10 cellular contexts compared by ENCODE assay signal in the genomic region with DNA sequence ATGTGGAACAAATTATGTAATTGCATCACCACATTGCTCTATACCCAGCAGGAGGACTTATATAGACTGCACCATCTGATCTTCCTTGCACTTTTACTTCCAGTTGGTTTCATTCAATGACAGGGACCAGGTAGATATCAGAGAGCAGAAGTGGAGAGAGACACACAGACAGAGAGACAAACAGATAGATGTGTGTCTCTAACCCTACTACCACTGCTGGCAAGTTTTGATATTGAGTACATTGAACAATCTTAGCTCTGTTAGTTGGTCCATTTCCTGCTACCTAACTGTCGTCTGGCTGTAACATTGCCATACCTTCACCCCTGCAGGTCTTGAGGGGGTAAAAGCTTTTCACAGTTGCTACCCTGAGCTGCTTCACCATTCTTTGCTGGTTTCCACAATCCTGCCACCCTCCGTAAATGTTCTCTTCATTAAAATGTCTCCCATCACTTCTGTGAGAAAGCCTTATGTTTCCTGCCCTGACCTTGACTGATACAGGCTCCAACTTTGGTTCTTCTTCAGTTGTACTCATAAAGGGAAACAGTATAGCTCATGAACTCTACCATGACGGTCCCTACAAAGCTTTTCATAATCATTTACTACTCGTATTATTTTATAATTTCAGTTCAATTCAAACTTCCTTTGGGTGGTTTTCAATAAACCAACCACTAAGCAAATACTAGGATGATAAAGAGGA.
DNase-seq lines count a peak whose midpoint lies in the region; ATAC-seq and TF ChIP-seq lines count a peak whose summit lies in the region.
"Had no signal": no experiment of that assay in that cellular context is flagged by ENCODE, and none has a peak within 500 bp of the region (broad histone marks: within the 10 kb centered on the region; RNA-seq: fewer than 3 reads in every experiment).

No MANE protein-coding gene starts in this region.

- in situ Hi-C loops in ACHN (cut with HindIII; ENCODE audit: low pct_ligation_motif_present, low pct_unique_long_range_greater_than_20kb, low sequenced_read_pairs), result no loop called here

- H3K27me3 Mint-ChIP-seq in activated CD4-positive, alpha-beta memory T cell treated with anti-CD3 and anti-CD28 coated beads, Interleukin-2, amount 10 ng/mL, durations not matched to agents 7 days and 5 days, result no peaks in the 10 kb centered on the region
- H3K27me3 Mint-ChIP-seq in natural killer cell (ENCODE audit: low read depth in 2 of 2), result no peaks in the 10 kb centered on the region

- no peak for TF ChIP-seq CTCF in natural killer cell (IDR thresholded peaks at IDR 0.05)

- CTCF ChIA-PET in activated CD4-positive, alpha-beta memory T cell treated with anti-CD3 and anti-CD28 coated beads, Interleukin-2, amount 10 ng/mL, durations not matched to agents 7 days and 5 days (lab: Charles Lee), result interaction anchor here (0.7 to 2.2 kb wide), 3 partner anchors 12 to 290 kb away, joined by 3 to 5 read pairs (median 4); no protein-coding TSS in a partner anchor

- H3K27ac Mint-ChIP-seq in activated CD4-positive, alpha-beta memory T cell treated with anti-CD3 and anti-CD28 coated beads, Interleukin-2, amount 10 ng/mL, durations not matched to agents 7 days and 5 days, result peak overlapping the region; percentile 70
- peak overlapping the region; percentile 92 to 98 for H3K27ac Mint-ChIP-seq in natural killer cell
- H3K27ac Mint-ChIP-seq: WTC11 had no signal

- no peaks in the 10 kb centered on the region for H3K36me3 ChIP-seq in KOPT-K1 (ENCODE audit: insufficient read depth, low read length)
- H3K36me3 ChIP-seq: uterus had no signal

- H3K9me3 Mint-ChIP-seq in activated CD4-positive, alpha-beta memory T cell treated with anti-CD3 and anti-CD28 coated beads, Interleukin-2, amount 10 ng/mL, durations not matched to agents 7 days and 5 days, result peaks cover 2% of the 10 kb centered on the region
- no peaks in the 10 kb centered on the region for H3K9me3 Mint-ChIP-seq in natural killer cell
- H3K9me3 Mint-ChIP-seq: WTC11 had no signal

- intact Hi-C loops in natural killer cell (cut with micrococcal nuclease), result loop anchor here (1.0 to 5.0 kb wide), 5 partner anchors 61 to 413 kb away; a partner anchor contains a TSS

- H3K4me3 Mint-ChIP-seq in activated CD4-positive, alpha-beta memory T cell treated with anti-CD3 and anti-CD28 coated beads, Interleukin-2, amount 10 ng/mL, durations not matched to agents 7 days and 5 days, result peak overlapping the region; percentile 18
- peak overlapping the region; percentile 70 for H3K4me3 Mint-ChIP-seq in natural killer cell
- H3K4me3 Mint-ChIP-seq: WTC11 had no signal

- H3K36me3 Mint-ChIP-seq in activated CD4-positive, alpha-beta memory T cell treated with anti-CD3 and anti-CD28 coated beads, Interleukin-2, amount 10 ng/mL, durations not matched to agents 7 days and 5 days (ENCODE audit: low read depth), result peaks cover 4% of the 10 kb centered on the region
- no peaks in the 10 kb centered on the region for H3K36me3 Mint-ChIP-seq in natural killer cell
- H3K36me3 Mint-ChIP-seq: WTC11 had no signal

- peak; percentile 78 for DNase-seq in GF-D8 (lab: John Stamatoyannopoulos, UW)
- no peak for DNase-seq in activated CD4-positive, alpha-beta memory T cell treated with anti-CD3 and anti-CD28 coated beads, Interleukin-2, amount 10 ng/mL, durations not matched to agents 7 days and 5 days
- no peak for DNase-seq in natural killer cell
- no peak for DNase-seq in ACHN
- no peak for DNase-seq in HuH-7.5 (ENCODE audit: low spot score)
- DNase-seq: NCI-H187 treated with DMSO at 0.1 percent for 48 hours, uterus had no signal

- no peaks in the 10 kb centered on the region for H3K9me3 ChIP-seq in KOPT-K1 (ENCODE audit: insufficient read depth, low read length, poor library complexity, severe bottlenecking)
- H3K9me3 ChIP-seq: uterus had no signal

- peak; percentile 18 to 47 (median 45) for ATAC-seq in natural killer cell
- no peak for ATAC-seq in GM21619 (IDR thresholded peaks at IDR 0.05; ENCODE audit: unreplicated experiment)
- ATAC-seq: WTC11 had no signal

- peak overlapping the region; percentile 95 for H3K27ac ChIP-seq in KOPT-K1 (ENCODE audit: low read depth, low read length, poor library complexity, severe bottlenecking)
- H3K27ac ChIP-seq: uterus had no signal

- H3K4me1 Mint-ChIP-seq in activated CD4-positive, alpha-beta memory T cell treated with anti-CD3 and anti-CD28 coated beads, Interleukin-2, amount 10 ng/mL, durations not matched to agents 7 days and 5 days, result peaks cover 26% of the 10 kb centered on the region
- H3K4me1 Mint-ChIP-seq in natural killer cell, result peaks cover 21 to 27% of the 10 kb centered on the region in 2 donors

- POLR2A ChIA-PET in activated CD4-positive, alpha-beta memory T cell treated with anti-CD3 and anti-CD28 coated beads, Interleukin-2, amount 10 ng/mL, durations not matched to agents 7 days and 5 days (lab: Charles Lee), result interaction anchor here (0.7 to 3.0 kb wide), 13 partner anchors 26 to 414 kb away, joined by 3 to 27 read pairs (median 3); a partner anchor contains a TSS
